ENCODE assay signal across 10 cellular contexts in the genomic region with DNA sequence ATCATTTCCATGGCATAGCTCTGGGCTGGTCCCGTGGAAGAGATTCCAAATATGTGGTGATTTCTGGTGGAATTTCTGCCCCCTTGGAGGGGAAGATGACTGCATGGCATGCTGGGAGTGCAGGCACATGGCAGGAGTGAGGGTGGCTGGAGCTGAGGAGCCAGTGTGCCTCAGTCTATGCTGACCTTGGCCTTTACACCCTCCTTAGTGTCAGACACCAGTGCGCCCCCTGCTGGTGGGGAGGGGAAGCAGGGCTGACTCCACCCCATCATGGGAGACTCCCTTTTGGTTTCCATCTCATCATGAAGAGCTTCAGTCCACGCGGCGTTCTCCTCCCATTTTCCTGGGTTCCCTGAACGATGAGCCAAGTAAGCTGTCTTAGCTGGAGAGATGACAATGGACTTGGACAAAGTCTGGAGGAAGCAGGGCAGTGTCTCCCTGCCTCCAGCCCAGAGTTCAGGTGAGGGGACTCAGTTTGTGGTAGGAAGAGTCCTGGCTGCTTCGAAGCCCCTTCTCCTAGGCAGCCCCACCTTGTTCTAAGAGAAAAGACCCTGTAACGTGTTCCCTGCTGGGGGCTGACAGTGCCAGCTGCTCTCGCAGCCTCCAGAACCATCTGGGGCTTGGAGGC. TPM values are rescaled to one million over a fixed set of nuclear protein-coding genes. Genes with fewer than 3 reads are reported as not detected.
DNase-seq lines count a peak whose midpoint lies in the region; ATAC-seq and TF ChIP-seq lines count a peak whose summit lies in the region.
"Had no signal": no experiment of that assay in that cellular context is flagged by ENCODE, and none has a peak within 500 bp of the region (broad histone marks: within the 10 kb centered on the region; RNA-seq: fewer than 3 reads in every experiment).

No MANE protein-coding gene starts in this region.

- H3K4me1 ChIP-seq in Panc1 (ENCODE audit: control insufficient read depth, insufficient read depth, low read length), result no peaks in the 10 kb centered on the region

- peaks cover 8% of the 10 kb centered on the region for H3K36me3 Mint-ChIP-seq in glutamatergic neuron (ENCODE audit: unreplicated experiment)

- DNase-seq in Panc1 (ENCODE audit: low read depth, low spot score) (peak; percentile 28), glutamatergic neuron (peak; percentile 69)
- peak; percentile 87 to 90 for DNase-seq in activated T-cell treated with anti-CD3 and anti-CD28 coated beads, Interleukin-2, amount 50 U/mL, for 48 hours
- DNase-seq in stimulated activated CD4-positive, alpha-beta T cell treated with anti-CD3 and anti-CD28 coated beads, Interleukin-1b, Interleukin-23, amount 100 ng/mL, for 4 hours (ENCODE audit: low read depth in 2 of 2), result peak; percentile 64 to 76

- POLR2A ChIA-PET in Panc1 (lab: Charles Lee), result no interaction called here

- H3K9me3 ChIP-seq in Panc1 (ENCODE audit: control insufficient read depth, insufficient read depth, low read depth, low read length), result no peaks in the 10 kb centered on the region

- ATAC-seq in GM21447 (IDR thresholded peaks at IDR 0.05; ENCODE audit: unreplicated experiment) (peak; percentile 58), Panc1 (peak; percentile 77), GM21360 (IDR thresholded peaks at IDR 0.05; ENCODE audit: unreplicated experiment) (no peak), GM19023 (IDR thresholded peaks at IDR 0.05; ENCODE audit: unreplicated experiment) (no peak)

- no peaks in the 10 kb centered on the region for H3K27me3 ChIP-seq in Panc1 (ENCODE audit: control insufficient read depth, insufficient read depth, low read length)

- H3K27ac ChIP-seq in C4-2B (no peak overlapping the region), Panc1 (ENCODE audit: low read length) (no peak overlapping the region)
- H3K27ac ChIP-seq: skin epidermis had no signal

- CTCF ChIA-PET in Panc1 (lab: Charles Lee), result no interaction called here

- H3K27ac Mint-ChIP-seq in glutamatergic neuron (ENCODE audit: unreplicated experiment), result no peak overlapping the region

- no peaks in the 10 kb centered on the region for H3K36me3 ChIP-seq in Panc1 (ENCODE audit: control insufficient read depth, insufficient read depth, low read length)

- H3K9me3 Mint-ChIP-seq in glutamatergic neuron (ENCODE audit: unreplicated experiment), result peaks cover 12% of the 10 kb centered on the region
- H3K9me3 Mint-ChIP-seq: IgD-negative memory B cell had no signal

- peaks cover 14% of the 10 kb centered on the region for H3K4me1 Mint-ChIP-seq in glutamatergic neuron (ENCODE audit: low read depth, unreplicated experiment)

- intact Hi-C loops in Panc1 (cut with micrococcal nuclease; ENCODE audit: unreplicated experiment), result no loop called here

- BruUV-seq in Panc1 (replicated peaks; lab: Mats Ljungman, UMichigan), result no TSS peak

- TF ChIP-seq CTCF in C4-2B (conservative IDR thresholded peaks at IDR 0.05) (peak; percentile 96), Panc1 (IDR thresholded peaks at IDR 0.05) (peak; percentile 88), glutamatergic neuron (IDR thresholded peaks at IDR 0.05; ENCODE audit: partially characterized antibody, unreplicated experiment) (peak; percentile 85)

- H3K4me3 ChIP-seq in Panc1 (ENCODE audit: low read depth in 2 of 2, low read length in 2 of 2), result no peak overlapping the region
- H3K4me3 ChIP-seq: skin epidermis had no signal

- H3K27me3 Mint-ChIP-seq in glutamatergic neuron (ENCODE audit: unreplicated experiment), result peaks cover 7% of the 10 kb centered on the region

- no peak overlapping the region for H3K4me3 Mint-ChIP-seq in glutamatergic neuron (ENCODE audit: unreplicated experiment)
- H3K4me3 Mint-ChIP-seq: IgD-negative memory B cell had no signal

- in situ Hi-C loops in Panc1 (cut with HindIII; ENCODE audit: low pct_unique_long_range_greater_than_20kb, low sequenced_read_pairs), result no loop called here

RNA-seq across cellular contexts. Expression of a gene that starts 10.3 kb away (rescaled TPM):
- total RNA-seq in Panc1 (2021; ENCODE audit: unreplicated experiment), result not detected
- not detected for polyA plus RNA-seq in Panc1 (2012; ENCODE audit: insufficient read length)
- not detected for total RNA-seq in glutamatergic neuron (ENCODE audit: unreplicated experiment)
- polyA plus RNA-seq: IgD-negative memory B cell had no signal

RNA-seq across cellular contexts. Expression of a gene that starts 25.7 kb away (rescaled TPM):
- 26.1 TPM for total RNA-seq in Panc1 (2021; ENCODE audit: unreplicated experiment)
- 16.4 TPM for polyA plus RNA-seq in Panc1 (2012; ENCODE audit: insufficient read length)
- total RNA-seq in glutamatergic neuron (ENCODE audit: unreplicated experiment), result 90.2 TPM

RNA-seq across cellular contexts. Expression of a gene that starts 52.1 kb away (rescaled TPM):
- not detected for total RNA-seq in Panc1 (2021; ENCODE audit: unreplicated experiment)
- not detected for polyA plus RNA-seq in Panc1 (2012; ENCODE audit: insufficient read length)
- total RNA-seq in glutamatergic neuron (ENCODE audit: unreplicated experiment), result not detected
- polyA plus RNA-seq: IgD-negative memory B cell had no signal

Comparison
In these comparisons a context has a peak if more than half of its experiments do, and no peak if none do; other contexts are left out.
1. ATAC-seq: peak in GM21447 (single experiment) and Panc1 (single experiment); none in GM21360 (single experiment) and GM19023 (single experiment).
2. DNase-seq: peak in every context shown above with its lines; median percentile 88 in activated T-cell treated with anti-CD3 and anti-CD28 coated beads, Interleukin-2, amount 50 U/mL, for 48 hours; 70 in stimulated activated CD4-positive, alpha-beta T cell treated with anti-CD3 and anti-CD28 coated beads, Interleukin-1b, Interleukin-23, amount 100 ng/mL, for 4 hours; 69 in glutamatergic neuron; 28 in Panc1.
3. Peak in every context shown above with its lines, with median percentiles within 50 percentile points of each other: CTCF ChIP-seq.